Comparison of ENCODE assay signal across 21 cellular contexts in genomic region chr19:33227870-33228599, GRCh38. TPM values are rescaled to one million over a fixed set of nuclear protein-coding genes. Genes with fewer than 3 reads are reported as not detected.
DNase-seq lines count a peak whose midpoint lies in the region; FAIRE-seq and TF ChIP-seq lines count a peak whose summit lies in the region.
"Had no signal": no experiment of that assay in that cellular context is flagged by ENCODE, and none has a peak within 500 bp of the region (broad histone marks: within the 10 kb centered on the region; RNA-seq: fewer than 3 reads in every experiment).

No MANE protein-coding gene starts in this region.

- H3K27ac ChIP-seq in HEK293 (ENCODE audit: extremely low read depth, low read depth, low read length) (no peak overlapping the region), iPS-18a (ENCODE audit: low read length) (no peak overlapping the region), subcutaneous abdominal adipose tissue (ENCODE audit: low read depth, low read length) (peak overlapping the region; percentile 30)

- peak; percentile 3 for FAIRE-seq in A204.1 (lab: Jason Lieb, UNC)
- FAIRE-seq: GM12878, GM19239 had no signal

- H3K27me3 ChIP-seq in iPS-18a (ENCODE audit: control insufficient read depth, insufficient read depth, low read length) (peaks cover 50% of the 10 kb centered on the region), subcutaneous abdominal adipose tissue (ENCODE audit: control insufficient read depth in 5 of 5, insufficient read depth in 4 of 5, low read length in 5 of 5) (peaks cover 0 to 27% (median 21%) of the 10 kb centered on the region in 5 donors), MG63 (peaks cover 19% of the 10 kb centered on the region; the same call in 1 of the 2 replicates)

- DNase-seq in MG63: no peak
- DNase-seq in stimulated activated CD8-positive, alpha-beta memory T cell treated with anti-CD3 and anti-CD28 coated beads, Interleukin-4, amount 100 ng/mL, for 48 hours: no peak
- DNase-seq in activated CD4-positive, alpha-beta T cell treated with anti-CD3 and anti-CD28 coated beads for 1 hour: no peak
- DNase-seq: 8988T; ACHN; C1 segment of cervical spinal cord; CD4-positive, CD25-positive, alpha-beta regulatory T cell; CD8-positive, alpha-beta memory T cell; COR-L47; DMS 273 treated with DMSO at 0.1 percent for 48 hours; DMS53; DND-41; GOT3 had no signal

- H3K4me1 ChIP-seq in HEK293 (ENCODE audit: control insufficient read depth, insufficient read depth, low read length) (peaks cover 2% of the 10 kb centered on the region; the same call in 1 of the 2 replicates), iPS-18a (ENCODE audit: control insufficient read depth, low read depth, low read length) (peaks cover 6% of the 10 kb centered on the region), subcutaneous abdominal adipose tissue (ENCODE audit: control insufficient read depth in 5 of 5, insufficient read depth in 5 of 5, low read length in 5 of 5) (peaks cover 1 to 58% (median 45%) of the 10 kb centered on the region in 5 donors)
- H3K4me1 ChIP-seq: BE2C had no signal

- CTCF ChIA-PET in HEK293 (lab: Yijun Ruan, JAX): interaction anchor here (0.6 to 1.5 kb wide), 11 partner anchors 8 to 550 kb away, joined by 3 to 5 read pairs (median 4); no protein-coding TSS in a partner anchor

- H3K4me3 ChIP-seq in HEK293 (ENCODE audit: low read depth, low read length) (no peak overlapping the region), iPS-18a (ENCODE audit: low read length) (peak overlapping the region; percentile 39), subcutaneous abdominal adipose tissue (ENCODE audit: low read depth in 1 of 5, low read length in 5 of 5) (no peak overlapping the region), MG63 (no peak overlapping the region)
- H3K4me3 ChIP-seq: GM12878 had no signal

- POLR2A ChIA-PET in HEK293 (lab: Yijun Ruan, JAX): interaction anchor here (1.2 kb wide), 1 partner anchor 73 kb away, joined by 3 read pairs; no protein-coding TSS in a partner anchor

- H3K9ac ChIP-seq in iPS-18a (ENCODE audit: low read length) (no peak overlapping the region), subcutaneous abdominal adipose tissue (ENCODE audit: low read length in 5 of 5) (no peak overlapping the region)

- H3K36me3 ChIP-seq in HEK293 (ENCODE audit: control insufficient read depth in 2 of 2, insufficient read depth in 1 of 2, low read length in 2 of 2): no peaks in the 10 kb centered on the region
- H3K36me3 ChIP-seq in iPS-18a (ENCODE audit: control insufficient read depth, low read depth, low read length): no peaks in the 10 kb centered on the region
- H3K36me3 ChIP-seq in subcutaneous abdominal adipose tissue (ENCODE audit: control insufficient read depth in 5 of 5, insufficient read depth in 5 of 5, low read length in 5 of 5): no peaks in the 10 kb centered on the region
- H3K36me3 ChIP-seq in MG63: no peaks in the 10 kb centered on the region
- H3K36me3 ChIP-seq: BE2C had no signal

- peaks cover 14% of the 10 kb centered on the region for H3K9me3 ChIP-seq in HEK293 (ENCODE audit: control insufficient read depth, insufficient read depth, low read depth, low read length)
- H3K9me3 ChIP-seq in iPS-18a (ENCODE audit: control insufficient read depth, low read depth, low read length): peaks cover 12% of the 10 kb centered on the region
- H3K9me3 ChIP-seq in subcutaneous abdominal adipose tissue (ENCODE audit: control insufficient read depth in 5 of 5, low read length in 5 of 5): peaks cover 5 to 24% (median 18%) of the 10 kb centered on the region in 5 donors
- peaks cover 21% of the 10 kb centered on the region for H3K9me3 ChIP-seq in MG63

- no peak for TF ChIP-seq CTCF in HEK293 (tag by site-specific recombination; IDR thresholded peaks at IDR 0.05)

TF ChIP-seq in HEK293, 187 proteins besides CTCF, POLR2A, EP300 and RAD21:
- TF ChIP-seq, protein P1, sequence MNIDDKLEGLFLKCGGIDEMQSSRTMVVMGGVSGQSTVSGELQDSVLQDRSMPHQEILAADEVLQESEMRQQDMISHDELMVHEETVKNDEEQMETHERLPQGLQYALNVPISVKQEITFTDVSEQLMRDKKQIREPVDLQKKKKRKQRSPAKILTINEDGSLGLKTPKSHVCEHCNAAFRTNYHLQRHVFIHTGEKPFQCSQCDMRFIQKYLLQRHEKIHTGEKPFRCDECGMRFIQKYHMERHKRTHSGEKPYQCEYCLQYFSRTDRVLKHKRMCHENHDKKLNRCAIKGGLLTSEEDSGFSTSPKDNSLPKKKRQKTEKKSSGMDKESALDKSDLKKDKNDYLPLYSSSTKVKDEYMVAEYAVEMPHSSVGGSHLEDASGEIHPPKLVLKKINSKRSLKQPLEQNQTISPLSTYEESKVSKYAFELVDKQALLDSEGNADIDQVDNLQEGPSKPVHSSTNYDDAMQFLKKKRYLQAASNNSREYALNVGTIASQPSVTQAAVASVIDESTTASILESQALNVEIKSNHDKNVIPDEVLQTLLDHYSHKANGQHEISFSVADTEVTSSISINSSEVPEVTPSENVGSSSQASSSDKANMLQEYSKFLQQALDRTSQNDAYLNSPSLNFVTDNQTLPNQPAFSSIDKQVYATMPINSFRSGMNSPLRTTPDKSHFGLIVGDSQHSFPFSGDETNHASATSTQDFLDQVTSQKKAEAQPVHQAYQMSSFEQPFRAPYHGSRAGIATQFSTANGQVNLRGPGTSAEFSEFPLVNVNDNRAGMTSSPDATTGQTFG (tag by site-specific recombination; IDR thresholded peaks at IDR 0.05; ENCODE audit: borderline replicate concordance): no peak
- peak; percentile 88 for TF ChIP-seq SETDB1 (IDR thresholded peaks at IDR 0.05; ENCODE audit: insufficient read length, low read length)
- peak; percentile 21; the same call in 1 of the 2 replicates for TF ChIP-seq ZNF555 (tag by site-specific recombination; conservative IDR thresholded peaks at IDR 0.05)
- TF ChIP-seq, protein P2, sequence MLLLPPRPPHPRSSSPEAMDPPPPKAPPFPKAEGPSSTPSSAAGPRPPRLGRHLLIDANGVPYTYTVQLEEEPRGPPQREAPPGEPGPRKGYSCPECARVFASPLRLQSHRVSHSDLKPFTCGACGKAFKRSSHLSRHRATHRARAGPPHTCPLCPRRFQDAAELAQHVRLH (tag by site-specific recombination; IDR thresholded peaks at IDR 0.05): peak; percentile 75
- TF ChIP-seq ZNF248 (tag by site-specific recombination; IDR thresholded peaks at IDR 0.05): peak; percentile 95
- TF ChIP-seq, protein P3, sequence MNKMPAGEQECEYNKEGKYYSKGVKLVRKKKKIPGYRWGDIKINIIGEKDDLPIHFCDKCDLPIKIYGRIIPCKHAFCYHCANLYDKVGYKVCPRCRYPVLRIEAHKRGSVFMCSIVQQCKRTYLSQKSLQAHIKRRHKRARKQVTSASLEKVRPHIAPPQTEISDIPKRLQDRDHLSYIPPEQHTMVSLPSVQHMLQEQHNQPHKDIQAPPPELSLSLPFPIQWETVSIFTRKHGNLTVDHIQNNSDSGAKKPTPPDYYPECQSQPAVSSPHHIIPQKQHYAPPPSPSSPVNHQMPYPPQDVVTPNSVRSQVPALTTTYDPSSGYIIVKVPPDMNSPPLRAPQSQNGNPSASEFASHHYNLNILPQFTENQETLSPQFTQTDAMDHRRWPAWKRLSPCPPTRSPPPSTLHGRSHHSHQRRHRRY (tag by site-specific recombination; IDR thresholded peaks at IDR 0.05): no peak
- TF ChIP-seq ZFP3 (tag by site-specific recombination; IDR thresholded peaks at IDR 0.05; ENCODE audit: low read depth): no peak
- no peak for TF ChIP-seq ZNF404 (tag by site-specific recombination; IDR thresholded peaks at IDR 0.05)
- no peak for TF ChIP-seq ZIC2 (tag by site-specific recombination; IDR thresholded peaks at IDR 0.05)
- no peak for TF ChIP-seq ZBTB26 (tag by site-specific recombination; optimal IDR thresholded peaks at IDR 0.05)

RNA-seq across cellular contexts. Expression of gene SLC7A10, which starts 2.4 kb away (rescaled TPM):
- total RNA-seq in MG63 (2014; rRNA removed; shearing (Covaris generic); ENCODE audit: low replicate concordance): not detected in 2 replicates
- total RNA-seq: CD4-positive, CD25-positive, alpha-beta regulatory T cell; CD8-positive, alpha-beta memory T cell; G401; GM12878 had no signal

RNA-seq across cellular contexts. Expression of gene LRP3, which starts 33.9 kb away (rescaled TPM):
- 68.8 and 98.8 TPM in 2 replicates for total RNA-seq in MG63 (2014; rRNA removed; shearing (Covaris generic); ENCODE audit: low replicate concordance)
- total RNA-seq: CD4-positive, CD25-positive, alpha-beta regulatory T cell had no signal
